8 cellular contexts compared by ENCODE assay signal in the genomic region with DNA sequence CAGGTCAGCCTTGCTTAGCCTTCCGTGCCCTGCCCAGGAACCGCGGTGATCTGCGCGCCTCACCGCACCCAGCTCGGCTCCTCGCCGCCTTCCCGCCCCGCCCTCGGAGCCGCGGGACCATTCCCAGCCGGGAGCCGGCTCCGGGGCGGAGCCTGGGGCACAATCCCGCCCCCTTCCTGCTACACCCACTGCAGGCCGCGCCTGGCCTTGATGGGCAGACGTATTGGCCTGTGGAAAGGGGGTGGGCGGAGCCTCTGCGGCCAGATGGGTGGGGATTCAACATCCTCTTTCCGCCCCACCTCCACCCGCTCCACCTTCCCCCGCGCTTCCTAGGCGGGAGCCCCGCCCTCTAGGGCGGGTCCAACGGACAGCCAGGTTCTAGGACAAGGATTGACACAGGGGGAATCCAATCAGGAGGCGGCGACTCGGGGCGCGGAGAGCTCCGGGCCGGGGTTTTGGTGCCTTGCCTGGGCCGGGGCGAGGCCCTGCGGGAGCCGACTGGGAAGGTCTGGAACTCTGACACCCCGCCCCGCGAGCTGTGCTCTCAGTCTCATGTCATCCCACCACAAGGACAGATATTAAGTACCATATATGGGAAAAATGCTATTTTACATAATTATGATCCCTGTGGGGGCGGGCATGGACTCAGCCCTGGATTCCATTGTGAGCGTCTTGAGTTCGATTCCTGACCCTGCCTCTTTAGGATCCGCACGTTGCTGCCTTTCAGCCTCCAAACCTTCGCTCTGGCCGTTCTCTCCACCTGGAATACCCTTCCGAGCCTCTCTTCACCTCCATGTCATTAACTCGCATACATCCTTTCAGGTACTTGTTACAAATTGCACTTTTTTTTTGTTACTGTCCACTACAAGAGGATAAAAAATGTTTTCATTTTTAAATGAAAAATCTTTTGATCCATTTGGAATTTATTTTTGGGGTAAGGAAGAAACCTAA. TPM values are rescaled to one million over a fixed set of nuclear protein-coding genes. Genes with fewer than 3 reads are reported as not detected.
A peak's percentile ranks its signal among the peaks of the same experiment; 100 is the strongest.
DNase-seq lines count a peak whose midpoint lies in the region; ATAC-seq and TF ChIP-seq lines count a peak whose summit lies in the region.

MYH9 (minus strand) TSS at position 54 of the 951 bp plus-strand sequence. CDS start 38,731 bp downstream, outside the sequence.

- intact Hi-C loops in spleen (cut with DNase I; ENCODE audit: low total_unique reads) = loop anchor here (5.0 to 10.0 kb wide), 2 partner anchors 53 to 64 kb away; no protein-coding TSS in a partner anchor

- peak; percentile 99 for DNase-seq in AG08396 (ENCODE audit: low spot score)
- DNase-seq in NCI-H446 (lab: John Stamatoyannopoulos, UW) = peak; percentile 97 to 99
- peak; percentile 95 for DNase-seq in activated CD4-positive, CD25-positive, alpha-beta regulatory T cell treated with anti-CD3 and anti-CD28 coated beads, Interleukin-2, amount 50 U/mL, for 16 hours (ENCODE audit: low read depth, low spot score)
- DNase-seq in central memory CD8-positive, alpha-beta T cell (ENCODE audit: low spot score in 2 of 2) = peak; percentile 95 to 98
- peak; percentile 98 for DNase-seq in inferior parietal cortex (ENCODE audit: extremely low spot score)
- DNase-seq in spleen = peak; percentile 100

- peaks cover 27 to 68% (median 59%) of the 10 kb centered on the region in 6 donors for H3K4me1 ChIP-seq in spleen

- H3K27me3 Mint-ChIP-seq in central memory CD8-positive, alpha-beta T cell = no peaks in the 10 kb centered on the region

- peak within 1 kb of the TSS; percentile 96 for H3K4me3 Mint-ChIP-seq in central memory CD8-positive, alpha-beta T cell

- H3K9me3 Mint-ChIP-seq in central memory CD8-positive, alpha-beta T cell = no peaks in the 10 kb centered on the region

- no peaks in the 10 kb centered on the region for H3K27me3 ChIP-seq in spleen (replicated peaks in 1 of 7)

- no peaks in the 10 kb centered on the region for H3K9me3 ChIP-seq in spleen

- peak within 1 kb of the TSS; percentile 92 for H3K27ac Mint-ChIP-seq in central memory CD8-positive, alpha-beta T cell (ENCODE audit: low read depth)

- 3 to 5% (median 3%) methylated on average over 26 to 55 of the region's 55 CpGs for WGBS in spleen, 5 donors

- H3K36me3 Mint-ChIP-seq in central memory CD8-positive, alpha-beta T cell (ENCODE audit: insufficient read depth) = peaks cover 38% of the 10 kb centered on the region

- TF ChIP-seq POLR2A in spleen (IDR thresholded peaks at IDR 0.05) = peak; percentile 70 to 96 (median 88)

- peaks cover 43% of the 10 kb centered on the region for H3K4me1 Mint-ChIP-seq in central memory CD8-positive, alpha-beta T cell

- peak; percentile 79 for ATAC-seq in GM19023 (IDR thresholded peaks at IDR 0.05; ENCODE audit: unreplicated experiment)
- ATAC-seq in HG03280 (IDR thresholded peaks at IDR 0.05; ENCODE audit: unreplicated experiment) = peak; percentile 81
- ATAC-seq in central memory CD8-positive, alpha-beta T cell (replicated peaks; ENCODE audit: extremely low read depth, poor library complexity, severe bottlenecking) = peak; percentile 75

- TF ChIP-seq CTCF in spleen (IDR thresholded peaks at IDR 0.05 in 8 of 11, conservative IDR thresholded peaks at IDR 0.05 in 3 of 11) = peak in 3 of 11 experiments; percentile 20 to 44 (median 21)

- peak within 1 kb of the TSS; percentile 93 to 100 (median 98) for H3K27ac ChIP-seq in spleen

- H3K4me3 ChIP-seq in spleen = peak within 1 kb of the TSS; percentile 73 to 100 (median 92)

- peaks cover 0 to 12% (median 0%) of the 10 kb centered on the region in 6 donors for H3K36me3 ChIP-seq in spleen

RNA-seq across cellular contexts. Expression of gene MYH9, which starts in this region (rescaled TPM):
- 1,000 to 10,000 TPM in 4 of 7 donors, 100 to 1,000 TPM in 3; 575 to 1,376 (median 1,013) TPM for total RNA-seq in spleen
- 100 to 1,000 TPM in 1 of 3 donors, 10 to 100 TPM in 2; 59.8 to 166 (median 71.1) TPM for polyA plus RNA-seq in spleen

Comparison
In these comparisons a context has a peak if more than half of its experiments do, and no peak if none do; other contexts are left out.
1. Peak in every context shown above with its lines: DNase-seq, ATAC-seq, H3K4me3 ChIP-seq and H3K27ac ChIP-seq.